8 cellular contexts compared by ENCODE assay signal in genomic region chr11:130431337-130431773, GRCh38. TPM values are rescaled to one million over a fixed set of nuclear protein-coding genes. Genes with fewer than 3 reads are reported as not detected.
DNase-seq lines count a peak whose midpoint lies in the region; ATAC-seq lines count a peak whose summit lies in the region.

No MANE protein-coding gene starts in this region.

- WGBS in mesenchymal stem cell = 30% methylated on average over 8 of the region's 10 CpGs

- peaks cover 38 to 40% of the 10 kb centered on the region in 2 experiments for H3K27me3 ChIP-seq in mesenchymal stem cell (ENCODE audit: control insufficient read depth in 1 of 2, insufficient read depth in 1 of 2, low read length in 2 of 2)

- H3K36me3 ChIP-seq in mesenchymal stem cell (ENCODE audit: control insufficient read depth in 1 of 2, insufficient read depth in 2 of 2, low read depth in 1 of 2, low read length in 2 of 2) = no peaks in the 10 kb centered on the region

- no peak overlapping the region for H2BK15ac ChIP-seq in mesenchymal stem cell (ENCODE audit: low read depth, poor library complexity, severe bottlenecking)

- H4K8ac ChIP-seq in mesenchymal stem cell (ENCODE audit: low read length) = no peak overlapping the region

- peak overlapping the region; percentile 49 for H3K9ac ChIP-seq in mesenchymal stem cell (ENCODE audit: low read length)

- no peak overlapping the region for H4K91ac ChIP-seq in mesenchymal stem cell (ENCODE audit: low read length)

- no peak overlapping the region for H3K14ac ChIP-seq in mesenchymal stem cell (ENCODE audit: low read length in 2 of 2)

- H2AK5ac ChIP-seq in mesenchymal stem cell (ENCODE audit: low read length, severe bottlenecking) = no peak overlapping the region

- H3K23ac ChIP-seq in mesenchymal stem cell (ENCODE audit: low read length in 2 of 2) = no peak overlapping the region

- H2BK12ac ChIP-seq in mesenchymal stem cell (ENCODE audit: low read length in 2 of 2) = no peak overlapping the region

- no peaks in the 10 kb centered on the region for H3K9me3 ChIP-seq in mesenchymal stem cell (ENCODE audit: control insufficient read depth, low read length)

- H2BK5ac ChIP-seq in mesenchymal stem cell (ENCODE audit: low read depth, low read length, poor library complexity, severe bottlenecking) = no peak overlapping the region

- H3K27ac ChIP-seq in mesenchymal stem cell (ENCODE audit: low read length, poor library complexity, severe bottlenecking) = no peak overlapping the region

- no peak overlapping the region for H3K18ac ChIP-seq in mesenchymal stem cell (ENCODE audit: low read depth in 1 of 2, low read length in 2 of 2)

- no peak overlapping the region for H3K4me2 ChIP-seq in mesenchymal stem cell (ENCODE audit: low read length, poor library complexity, severe bottlenecking)

- H3K4me1 ChIP-seq in mesenchymal stem cell (ENCODE audit: control insufficient read depth, insufficient read depth, low read depth, low read length) = peaks cover 14% of the 10 kb centered on the region

- H3K4ac ChIP-seq in mesenchymal stem cell (ENCODE audit: low read depth in 1 of 2, low read length in 2 of 2) = no peak overlapping the region

- H2BK120ac ChIP-seq in mesenchymal stem cell (ENCODE audit: low read depth, low read length) = no peak overlapping the region

- no peak overlapping the region for H2AFZ ChIP-seq in mesenchymal stem cell (ENCODE audit: low read depth, low read length)

- H3K4me3 ChIP-seq in mesenchymal stem cell (ENCODE audit: insufficient read depth in 1 of 2, low read depth in 1 of 2, low read length in 2 of 2) = no peak overlapping the region

- peak; percentile 58 for ATAC-seq in HG02885 (IDR thresholded peaks at IDR 0.05; ENCODE audit: poor library complexity, unreplicated experiment)

- DNase-seq in NCI-H82 (lab: John Stamatoyannopoulos, UW) = peak; percentile 87
- no peak for DNase-seq in NCI-H82 treated with DMSO at 0.1 percent for 48 hours (lab: John Stamatoyannopoulos, UW; ENCODE audit: unreplicated experiment)
- peak; percentile 10 for DNase-seq in NCI-H510A (lab: John Stamatoyannopoulos, UW)
- peak; percentile 76 to 82 for DNase-seq in activated CD4-positive, alpha-beta T cell treated with anti-CD3 and anti-CD28 coated beads, Interleukin-2, amount 50 U/mL, for 48 hours
- peak; percentile 55 for DNase-seq in effector CD4-positive, alpha-beta T cell
- peak; percentile 74 for DNase-seq in mesenchymal stem cell
- DNase-seq in stimulated activated CD8-positive, alpha-beta memory T cell treated with anti-CD3 and anti-CD28 coated beads, Interleukin-2, amount 100 ng/mL, for 48 hours (ENCODE audit: low read depth in 2 of 2) = peak; percentile 39 to 58

- no peaks in the 10 kb centered on the region for H3K79me1 ChIP-seq in mesenchymal stem cell (replicated peaks; ENCODE audit: low read length, poor library complexity, severe bottlenecking)

RNA-seq across cellular contexts. Expression of gene ADAMTS8, which starts 2.9 kb away (rescaled TPM):
- 1.3 TPM for polyA plus RNA-seq in mesenchymal stem cell (2013, experiment 1 of 2)
- polyA plus RNA-seq in mesenchymal stem cell (2013, experiment 2 of 2) = 1.2 TPM

RNA-seq across cellular contexts. Expression of gene ADAMTS15, which starts 17.1 kb away (rescaled TPM):
- 0.50 TPM for polyA plus RNA-seq in mesenchymal stem cell (2013, experiment 1 of 2)
- polyA plus RNA-seq in mesenchymal stem cell (2013, experiment 2 of 2) = 0.45 TPM
